1 cellular context compared by ENCODE assay signal in the genomic region with DNA sequence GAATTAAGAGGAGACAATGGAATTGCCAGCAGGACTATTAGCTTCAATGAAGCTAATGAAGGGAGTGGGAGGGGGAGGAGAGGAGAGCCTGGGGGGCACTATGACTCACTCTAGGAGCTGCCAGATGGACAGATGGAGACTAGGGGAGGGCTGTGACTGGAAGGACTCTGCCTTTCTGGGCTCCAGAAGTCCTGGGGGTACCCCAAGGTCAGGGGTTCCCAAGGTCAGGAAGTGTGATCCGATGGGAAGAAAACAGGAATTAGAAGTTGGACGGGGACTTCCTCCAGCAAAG.
TF ChIP-seq lines count a peak whose summit lies in the region.

No MANE protein-coding gene starts in this region.

TF ChIP-seq in SK-N-SH treated with all-trans-retinoic acid at 6 μM for 48 hours, 23 proteins besides CTCF, POLR2A, EP300 and RAD21 (continued from another document):
- TF ChIP-seq, protein P1, sequence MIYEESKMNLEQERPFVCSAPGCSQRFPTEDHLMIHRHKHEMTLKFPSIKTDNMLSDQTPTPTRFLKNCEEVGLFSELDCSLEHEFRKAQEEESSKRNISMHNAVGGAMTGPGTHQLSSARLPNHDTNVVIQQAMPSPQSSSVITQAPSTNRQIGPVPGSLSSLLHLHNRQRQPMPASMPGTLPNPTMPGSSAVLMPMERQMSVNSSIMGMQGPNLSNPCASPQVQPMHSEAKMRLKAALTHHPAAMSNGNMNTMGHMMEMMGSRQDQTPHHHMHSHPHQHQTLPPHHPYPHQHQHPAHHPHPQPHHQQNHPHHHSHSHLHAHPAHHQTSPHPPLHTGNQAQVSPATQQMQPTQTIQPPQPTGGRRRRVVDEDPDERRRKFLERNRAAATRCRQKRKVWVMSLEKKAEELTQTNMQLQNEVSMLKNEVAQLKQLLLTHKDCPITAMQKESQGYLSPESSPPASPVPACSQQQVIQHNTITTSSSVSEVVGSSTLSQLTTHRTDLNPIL (CRISPR knock-in tag; IDR thresholded peaks at IDR 0.05; ENCODE audit: low read depth) = no peak
- TF ChIP-seq, protein P2, sequence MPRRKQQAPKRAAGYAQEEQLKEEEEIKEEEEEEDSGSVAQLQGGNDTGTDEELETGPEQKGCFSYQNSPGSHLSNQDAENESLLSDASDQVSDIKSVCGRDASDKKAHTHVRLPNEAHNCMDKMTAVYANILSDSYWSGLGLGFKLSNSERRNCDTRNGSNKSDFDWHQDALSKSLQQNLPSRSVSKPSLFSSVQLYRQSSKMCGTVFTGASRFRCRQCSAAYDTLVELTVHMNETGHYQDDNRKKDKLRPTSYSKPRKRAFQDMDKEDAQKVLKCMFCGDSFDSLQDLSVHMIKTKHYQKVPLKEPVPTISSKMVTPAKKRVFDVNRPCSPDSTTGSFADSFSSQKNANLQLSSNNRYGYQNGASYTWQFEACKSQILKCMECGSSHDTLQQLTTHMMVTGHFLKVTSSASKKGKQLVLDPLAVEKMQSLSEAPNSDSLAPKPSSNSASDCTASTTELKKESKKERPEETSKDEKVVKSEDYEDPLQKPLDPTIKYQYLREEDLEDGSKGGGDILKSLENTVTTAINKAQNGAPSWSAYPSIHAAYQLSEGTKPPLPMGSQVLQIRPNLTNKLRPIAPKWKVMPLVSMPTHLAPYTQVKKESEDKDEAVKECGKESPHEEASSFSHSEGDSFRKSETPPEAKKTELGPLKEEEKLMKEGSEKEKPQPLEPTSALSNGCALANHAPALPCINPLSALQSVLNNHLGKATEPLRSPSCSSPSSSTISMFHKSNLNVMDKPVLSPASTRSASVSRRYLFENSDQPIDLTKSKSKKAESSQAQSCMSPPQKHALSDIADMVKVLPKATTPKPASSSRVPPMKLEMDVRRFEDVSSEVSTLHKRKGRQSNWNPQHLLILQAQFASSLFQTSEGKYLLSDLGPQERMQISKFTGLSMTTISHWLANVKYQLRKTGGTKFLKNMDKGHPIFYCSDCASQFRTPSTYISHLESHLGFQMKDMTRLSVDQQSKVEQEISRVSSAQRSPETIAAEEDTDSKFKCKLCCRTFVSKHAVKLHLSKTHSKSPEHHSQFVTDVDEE (CRISPR knock-in tag; IDR thresholded peaks at IDR 0.05) = no peak
- TF ChIP-seq ZNF70 (CRISPR knock-in tag; IDR thresholded peaks at IDR 0.05) = no peak
